ENCODE assay signal across 18 cellular contexts in the genomic region with DNA sequence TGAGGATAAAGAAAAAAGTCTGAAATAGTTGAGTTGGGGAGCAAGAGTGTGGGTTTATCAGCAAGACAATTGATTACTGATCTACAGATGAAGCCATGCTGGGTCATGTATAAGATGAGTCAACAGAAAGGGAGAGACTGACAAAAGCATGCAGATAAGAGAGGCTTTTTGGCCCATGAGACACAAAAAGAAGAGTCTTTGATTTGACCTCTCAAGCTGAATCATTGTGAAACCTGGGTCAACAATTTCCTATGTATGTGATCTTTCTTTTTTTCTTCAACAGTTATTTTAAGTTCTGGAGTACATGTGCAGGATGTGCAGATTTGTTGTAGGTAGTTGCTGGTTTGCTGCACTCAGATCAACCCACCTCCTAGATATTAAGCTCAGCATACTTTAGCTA.
DNase-seq lines count a peak whose midpoint lies in the region; ATAC-seq and TF ChIP-seq lines count a peak whose summit lies in the region.
"Had no signal": no experiment of that assay in that cellular context is flagged by ENCODE, and none has a peak within 500 bp of the region (broad histone marks: within the 10 kb centered on the region; RNA-seq: fewer than 3 reads in every experiment).

No MANE protein-coding gene starts in this region.

- no peaks in the 10 kb centered on the region for H3K9me3 ChIP-seq in tibial artery
- H3K9me3 ChIP-seq: A549, ovary, transverse colon had no signal

- no peaks in the 10 kb centered on the region for H3K36me3 ChIP-seq in tibial artery
- H3K36me3 ChIP-seq: ovary, transverse colon had no signal

- H3K4me3 ChIP-seq in GM12865 (ENCODE audit: low read depth, low read length) = no peak overlapping the region
- no peak overlapping the region for H3K4me3 ChIP-seq in tibial artery
- H3K4me3 ChIP-seq: A549, ovary, transverse colon had no signal

- no peaks in the 10 kb centered on the region for H3K27me3 ChIP-seq in tibial artery
- H3K27me3 ChIP-seq: ovary, transverse colon had no signal

- ATAC-seq in GM19372 (IDR thresholded peaks at IDR 0.05; ENCODE audit: low read depth, unreplicated experiment) (peak; percentile 71), HG02610 (IDR thresholded peaks at IDR 0.05; ENCODE audit: unreplicated experiment) (peak; percentile 60), HG03378 (IDR thresholded peaks at IDR 0.05; ENCODE audit: unreplicated experiment) (peak; percentile 97)
- ATAC-seq: A549, PC-3 had no signal

- intact Hi-C loops in tibial artery (cut with DNase I; ENCODE audit: low total_unique reads) = no loop called here

- H3K27ac ChIP-seq in tibial artery = no peak overlapping the region
- H3K27ac ChIP-seq: A549, ovary, transverse colon had no signal

- TF ChIP-seq CTCF in GM12865 (IDR thresholded peaks at IDR 0.05; ENCODE audit: insufficient read depth, low read depth, low read length, missing control alignments) = no peak
- no peak for TF ChIP-seq CTCF in tibial artery (IDR thresholded peaks at IDR 0.05)

- DNase-seq in GM12865 (ENCODE audit: low read depth) (peak; percentile 63), dedifferentiated amniotic fluid mesenchymal stem cell (ENCODE audit: extremely low spot score) (no peak), NCI-H446 treated with DMSO at 0.1 percent for 48 hours (lab: John Stamatoyannopoulos, UW) (no peak), hippocampal formation (lab: John Stamatoyannopoulos, UW) (no peak), tibial artery (no peak)
- DNase-seq: activated B cell treated with CpG ODN at 0.5 μM for 24 hours; amniotic stem cell; cortex of kidney; H9; NCI-H1048; ovary; PC-3; stimulated activated CD4-positive, alpha-beta T cell treated with anti-CD3 and anti-CD28 coated beads, Interleukin-12 subunit alpha, Interleukin-12 subunit beta, amount 100 ng/mL, for 4 hours; transverse colon had no signal

- H3K4me1 ChIP-seq in tibial artery = no peaks in the 10 kb centered on the region
- H3K4me1 ChIP-seq: A549, transverse colon had no signal
